In the genomic region with DNA sequence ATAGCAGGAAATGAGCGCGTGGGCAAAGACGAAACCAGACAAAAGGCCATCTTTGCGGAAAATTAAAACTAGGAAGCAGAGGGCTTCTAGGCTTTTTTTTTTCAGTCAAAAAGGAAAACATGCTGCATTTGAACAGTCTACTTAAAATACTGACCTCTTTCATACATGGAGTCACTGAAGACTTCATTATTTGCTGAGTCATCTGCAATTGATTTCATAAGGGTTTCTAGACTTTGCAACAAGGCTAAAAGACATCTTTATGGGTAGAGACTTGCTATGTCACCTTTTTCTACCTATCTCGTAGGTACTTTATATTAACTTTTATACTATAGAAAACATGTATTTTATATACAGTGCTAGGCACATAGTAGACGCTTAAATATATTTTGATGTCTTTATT, we compare ENCODE assay signal across 23 cellular contexts.
DNase-seq lines count a peak whose midpoint lies in the region; ATAC-seq, FAIRE-seq and TF ChIP-seq lines count a peak whose summit lies in the region.
"Had no signal": no experiment of that assay in that cellular context is flagged by ENCODE, and none has a peak within 500 bp of the region (broad histone marks: within the 10 kb centered on the region; RNA-seq: fewer than 3 reads in every experiment).

No MANE protein-coding gene starts in this region.

- H2AFZ ChIP-seq in HepG2 (ENCODE audit: low read length) (no peak overlapping the region), Karpas-422 (ENCODE audit: low read length) (no peak overlapping the region)
- H2AFZ ChIP-seq: GM23338 had no signal

- TF ChIP-seq POLR2A in HepG2 (IDR thresholded peaks at IDR 0.05; ENCODE audit: insufficient read depth in 1 of 2, low read depth in 2 of 2, low read length in 2 of 2) (no peak), right lobe of liver (IDR thresholded peaks at IDR 0.05) (no peak)

- 33% methylated on average over 6 of the region's 6 CpGs for WGBS in HepG2 (ENCODE audit: low lambda C conversion rate)
- 59% methylated on average over 6 of the region's 6 CpGs for WGBS in right lobe of liver (ENCODE audit: insufficient coverage, low coverage, low lambda C conversion rate, missing lambda C conversion rate)

- BruUV-seq in HepG2 (replicated peaks; lab: Mats Ljungman, UMichigan), result no TSS peak

- H3K79me2 ChIP-seq in HepG2 (ENCODE audit: insufficient read depth, low read length) (no peaks in the 10 kb centered on the region), Karpas-422 (ENCODE audit: low read length) (no peaks in the 10 kb centered on the region)

- H3K4me3 ChIP-seq in HepG2 (replicated peaks in 1 of 3; ENCODE audit: insufficient read depth in 1 of 3, low read depth in 2 of 3, low read length in 3 of 3) (no peak overlapping the region), right lobe of liver (no peak overlapping the region), choroid plexus epithelial cell (ENCODE audit: low read depth, low read length) (no peak overlapping the region), Karpas-422 (ENCODE audit: low read length) (no peak overlapping the region)
- H3K4me3 ChIP-seq: GM23338, HAP-1 had no signal

- no peaks in the 10 kb centered on the region for H3K9me2 ChIP-seq in Karpas-422 (replicated peaks; ENCODE audit: insufficient read depth, low read length)

- H3K4me2 ChIP-seq in HepG2 (ENCODE audit: low read depth, low read length) (no peak overlapping the region), Karpas-422 (ENCODE audit: low read depth, low read length, poor library complexity, severe bottlenecking) (no peak overlapping the region)
- H3K4me2 ChIP-seq: GM23338 had no signal

- no peak for TF ChIP-seq CTCF in HepG2 (CRISPR knock-in tag; IDR thresholded peaks at IDR 0.05)
- no peak for TF ChIP-seq CTCF in right lobe of liver (IDR thresholded peaks at IDR 0.05)
- no peak for TF ChIP-seq CTCF in choroid plexus epithelial cell (conservative IDR thresholded peaks at IDR 0.05; ENCODE audit: low read depth, low read length)

- CTCF ChIA-PET in HepG2 (lab: Yijun Ruan, JAX; ENCODE audit: low intra/inter-chr PET ratio, low total read pairs), result no interaction called here

- no peak for FAIRE-seq in HepG2 (lab: Jason Lieb, UNC)
- FAIRE-seq in islet of Langerhans (lab: Jason Lieb, UNC), result peak; percentile 65
- FAIRE-seq: A204.1, GM12891, GM18507, H54 had no signal

- POLR2A ChIA-PET in HepG2 (lab: Yijun Ruan, JAX), result no interaction called here

- H3K27ac ChIP-seq in HepG2 (ENCODE audit: extremely low read length, insufficient read depth, low read length) (no peak overlapping the region), right lobe of liver (no peak overlapping the region), Karpas-422 (ENCODE audit: low read length) (no peak overlapping the region)
- H3K27ac ChIP-seq: 22Rv1 had no signal

- TF ChIP-seq RAD21 in HepG2 (CRISPR knock-in tag; IDR thresholded peaks at IDR 0.05), result no peak

- no peak for DNase-seq in HepG2 (ENCODE audit: low spot score)
- no peak for DNase-seq in right lobe of liver
- peak; percentile 31 for DNase-seq in choroid plexus epithelial cell (ENCODE audit: low read depth)
- no peak for DNase-seq in NCI-H2171 treated with DMSO at 0.1 percent for 48 hours (lab: John Stamatoyannopoulos, UW)
- no peak for DNase-seq in NCI-H1436 treated with DMSO at 0.1 percent for 48 hours (lab: John Stamatoyannopoulos, UW)
- DNase-seq in Karpas-422, result no peak
- DNase-seq: ACHN; C1 segment of cervical spinal cord; Calu3; CD4-positive, alpha-beta memory T cell; COR-L47; DMS53; DMS79 treated with DMSO at 0.1 percent for 48 hours; GF-D8; HFFc6 had no signal

- no peak for TF ChIP-seq EP300 in HepG2 (IDR thresholded peaks at IDR 0.05; ENCODE audit: low read depth in 2 of 2, low read length in 2 of 2)
- TF ChIP-seq EP300 in HepG2 (CRISPR knock-in tag; IDR thresholded peaks at IDR 0.05; ENCODE audit: borderline replicate concordance), result no peak

- no peaks in the 10 kb centered on the region for H3K36me3 ChIP-seq in HepG2 (replicated peaks in 1 of 2; ENCODE audit: control insufficient read depth in 1 of 2, insufficient read depth in 2 of 2, low read length in 2 of 2)
- H3K36me3 ChIP-seq in right lobe of liver, result no peaks in the 10 kb centered on the region
- H3K36me3 ChIP-seq in Karpas-422 (ENCODE audit: insufficient read depth, low read length), result no peaks in the 10 kb centered on the region
- H3K36me3 ChIP-seq: HAP-1 had no signal

- H3K9ac ChIP-seq in HepG2 (ENCODE audit: insufficient read depth, low read depth, low read length), result no peak overlapping the region
- H3K9ac ChIP-seq in Karpas-422 (ENCODE audit: low read length), result no peak overlapping the region

- intact Hi-C loops in HepG2 (cut with micrococcal nuclease; ENCODE audit: unreplicated experiment), result no loop called here
- intact Hi-C loops in right lobe of liver (cut with DNase I), result no loop called here

- in situ Hi-C loops in HepG2 (cut with HindIII; ENCODE audit: extremely low pct_ligation_motif_present, low pct_unique_long_range_greater_than_20kb), result no loop called here

- H3K9me3 ChIP-seq in HepG2 (ENCODE audit: low read length), result peaks cover 3% of the 10 kb centered on the region; the same call in 1 of the 2 replicates
- no peaks in the 10 kb centered on the region for H3K9me3 ChIP-seq in right lobe of liver
- H3K9me3 ChIP-seq in Karpas-422 (ENCODE audit: low read length), result no peaks in the 10 kb centered on the region
- H3K9me3 ChIP-seq: HAP-1 had no signal

- H3K4me1 ChIP-seq in HepG2 (ENCODE audit: insufficient read depth, low read length) (no peaks in the 10 kb centered on the region), right lobe of liver (no peaks in the 10 kb centered on the region), Karpas-422 (ENCODE audit: low read length) (no peaks in the 10 kb centered on the region)
- H3K4me1 ChIP-seq: HAP-1 had no signal

- H4K20me1 ChIP-seq in HepG2 (ENCODE audit: insufficient read depth, low read length), result no peaks in the 10 kb centered on the region
- H4K20me1 ChIP-seq in Karpas-422 (ENCODE audit: insufficient read depth, low read depth, low read length), result no peaks in the 10 kb centered on the region

- ATAC-seq in HepG2 (no peak), right lobe of liver (no peak)
- ATAC-seq: GM23338 had no signal

- H3K27me3 ChIP-seq in HepG2 (ENCODE audit: control insufficient read depth in 1 of 2, insufficient read depth in 2 of 2, low read length in 2 of 2) (no peaks in the 10 kb centered on the region), right lobe of liver (no peaks in the 10 kb centered on the region), Karpas-422 (ENCODE audit: low read length) (no peaks in the 10 kb centered on the region)

TF ChIP-seq in HepG2, 621 proteins besides CTCF, POLR2A, EP300 and RAD21:
- TF ChIP-seq MAFF (IDR thresholded peaks at IDR 0.05; ENCODE audit: low read depth, low read length), result peak; percentile 91
- TF ChIP-seq NFE2L2 (IDR thresholded peaks at IDR 0.05; ENCODE audit: low read length), result peak; percentile 82
- TF ChIP-seq HDAC2 (CRISPR knock-in tag; IDR thresholded peaks at IDR 0.05), result no peak
- no peak for TF ChIP-seq NCOA2 (CRISPR knock-in tag; IDR thresholded peaks at IDR 0.05)
- peak; percentile 72 to 92 for TF ChIP-seq MAFK (conservative IDR thresholded peaks at IDR 0.05 in 1 of 2, IDR thresholded peaks at IDR 0.05 in 1 of 2; ENCODE audit: low read length in 2 of 2)
- TF ChIP-seq EED (CRISPR knock-in tag; IDR thresholded peaks at IDR 0.05), result no peak
